ENCODE assay signal across 20 cellular contexts in the genomic region with DNA sequence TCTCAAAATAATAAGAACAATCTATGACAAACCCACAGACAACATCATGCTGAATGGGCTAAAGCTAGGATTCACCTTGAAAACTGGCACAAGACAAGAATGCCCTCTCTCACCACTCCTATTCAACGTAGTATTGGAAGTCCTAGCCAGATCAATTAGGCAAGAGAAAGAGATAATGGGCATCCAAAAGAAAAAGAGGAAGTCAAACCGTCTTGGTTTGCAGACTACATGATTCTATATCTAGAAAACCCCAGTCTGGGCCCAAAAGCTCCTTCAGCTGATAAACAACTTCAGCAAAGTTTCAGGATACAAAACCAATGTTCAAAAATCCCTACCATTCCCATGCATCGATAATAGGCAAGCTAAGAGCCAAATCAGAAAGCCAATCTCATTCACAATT.
"Had no signal": no experiment of that assay in that cellular context is flagged by ENCODE, and none has a peak within 500 bp of the region (broad histone marks: within the 10 kb centered on the region; RNA-seq: fewer than 3 reads in every experiment).

No MANE protein-coding gene starts in this region.

- H3K27me3 ChIP-seq: body of pancreas, cardiac muscle cell, heart left ventricle, upper lobe of left lung had no signal

- H3K36me3 ChIP-seq: cardiac muscle cell, heart left ventricle, pancreas, upper lobe of left lung, WERI-Rb-1 had no signal

- DNase-seq: activated CD4-positive, alpha-beta T cell treated with anti-CD3 and anti-CD28 coated beads for 1 hour; activated gamma-delta T cell treated with Interleukin-2 at 50 U/mL for 16 hours; activated T-cell treated with anti-CD3 and anti-CD28 coated beads, Interleukin-2, amount 50 U/mL, for 1 hour; anterior cingulate cortex; body of pancreas; cortex of kidney; endodermal cell; heart left ventricle; left ventricle myocardium superior; mammary epithelial cell; nephron progenitor cell; pancreas; psoas muscle; right cardiac atrium; stimulated activated CD4-positive, alpha-beta T cell treated with anti-CD3 and anti-CD28 coated beads, Interleukin-4, amount 100 ng/mL, for 24 hours; stimulated activated naive CD8-positive, alpha-beta T cell treated with anti-CD3 and anti-CD28 coated beads, Interleukin-15, Interleukin-2, amounts not matched to agents 100 U/mL and 50 U/mL, for 24 hours; upper lobe of left lung; WERI-Rb-1 had no signal

- H3K27ac ChIP-seq: body of pancreas, cardiac muscle cell, epithelial cell of prostate, heart left ventricle, pancreas, psoas muscle, upper lobe of left lung, WERI-Rb-1 had no signal

- FAIRE-seq: pancreas had no signal

- H3K4me3 ChIP-seq: body of pancreas, cardiac muscle cell, heart left ventricle, pancreas, psoas muscle, upper lobe of left lung had no signal

- H3K4me1 ChIP-seq: body of pancreas, pancreas, psoas muscle, upper lobe of left lung had no signal

- ATAC-seq: body of pancreas; heart left ventricle; left ventricle myocardium superior; pancreas; psoas muscle; right cardiac atrium; stimulated activated naive CD8-positive, alpha-beta T cell treated with anti-CD3 and anti-CD28 coated beads, Interleukin-15, Interleukin-2, amounts not matched to agents 100 U/mL and 50 U/mL, for 24 hours had no signal

- H3K9me3 ChIP-seq: body of pancreas, pancreas, psoas muscle, upper lobe of left lung had no signal
